ENCODE assay signal across 2 cellular contexts in genomic region chr17:3949418-3949817, GRCh38.
TF ChIP-seq lines count a peak whose summit lies in the region.

No MANE protein-coding gene starts in this region.

TF ChIP-seq in HEK293, 187 proteins besides CTCF, POLR2A, EP300 and RAD21:
- TF ChIP-seq ZNF768 (tag by site-specific recombination; IDR thresholded peaks at IDR 0.05) (0 out of 2 replicates have a peak, but pooled peaks have one; percentile 63), ZNF155 (tag by site-specific recombination; IDR thresholded peaks at IDR 0.05) (no peak), ZNF2 (tag by site-specific recombination; IDR thresholded peaks at IDR 0.05) (no peak), ZNF16 (tag by site-specific recombination; IDR thresholded peaks at IDR 0.05; ENCODE audit: low read depth) (no peak), ZNF335 (tag by site-specific recombination; conservative IDR thresholded peaks at IDR 0.05) (no peak), ZFP37 (tag by site-specific recombination; IDR thresholded peaks at IDR 0.05) (no peak)
TF ChIP-seq in HEK293: peak in this region for 1.

TF ChIP-seq in K562, 482 proteins besides CTCF, POLR2A, EP300 and RAD21:
- TF ChIP-seq ZNF212 (CRISPR knock-in tag; IDR thresholded peaks at IDR 0.05) (no peak), BRCA1 (IDR thresholded peaks at IDR 0.05) (no peak), BRCA1 (CRISPR knock-in tag; IDR thresholded peaks at IDR 0.05) (no peak), HNRNPH1 (optimal IDR thresholded peaks at IDR 0.05; ENCODE audit: low read depth, low read length) (no peak), ZFPM2 (CRISPR knock-in tag; IDR thresholded peaks at IDR 0.05) (no peak), SPI1 (IDR thresholded peaks at IDR 0.05; ENCODE audit: borderline replicate concordance, low read depth, low read length) (no peak), BCOR (IDR thresholded peaks at IDR 0.05) (peak; percentile 53; the same call in 1 of the 2 replicates), BHLHE40 (IDR thresholded peaks at IDR 0.05; ENCODE audit: low read length) (no peak), NR1H2 (CRISPR knock-in tag; IDR thresholded peaks at IDR 0.05) (no peak), PPARD (CRISPR knock-in tag; IDR thresholded peaks at IDR 0.05) (no peak), FOXM1 (IDR thresholded peaks at IDR 0.05; ENCODE audit: low read depth) (no peak), FOXM1 (CRISPR knock-in tag; IDR thresholded peaks at IDR 0.05; ENCODE audit: low read depth) (no peak), RBM25 (IDR thresholded peaks at IDR 0.05; ENCODE audit: low read depth, low read length, severe bottlenecking) (peak; percentile 60), ZFP36 (IDR thresholded peaks at IDR 0.05; ENCODE audit: low read depth, low read length, partially characterized antibody) (peak; percentile 31), SRSF7 (optimal IDR thresholded peaks at IDR 0.05; ENCODE audit: low read depth, low read length) (no peak), ZBTB17 (CRISPR knock-in tag; IDR thresholded peaks at IDR 0.05) (no peak)
